9 cellular contexts compared by ENCODE assay signal in the genomic region with DNA sequence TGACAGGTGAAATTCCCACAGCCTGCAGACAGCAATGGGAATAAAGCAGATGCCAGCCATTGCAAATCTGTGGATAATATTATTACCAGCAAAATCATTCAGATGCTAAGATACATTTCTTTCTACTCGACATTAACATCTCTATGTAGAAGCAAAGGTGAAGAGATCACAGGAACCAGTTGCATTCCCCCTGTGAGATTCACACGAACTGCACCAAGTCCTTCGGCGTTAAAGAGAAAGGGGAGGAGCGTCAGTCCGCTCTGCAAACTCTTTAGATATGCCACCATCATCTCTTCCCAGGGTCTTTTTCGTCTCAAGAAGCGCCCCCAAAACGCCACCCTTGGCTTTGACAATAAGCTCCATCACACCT. TPM values are rescaled to one million over a fixed set of nuclear protein-coding genes. Genes with fewer than 3 reads are reported as not detected.
A peak's percentile ranks its signal among the peaks of the same experiment; 100 is the strongest.
DNase-seq lines count a peak whose midpoint lies in the region; ATAC-seq and TF ChIP-seq lines count a peak whose summit lies in the region.
"Had no signal": no experiment of that assay in that cellular context is flagged by ENCODE, and none has a peak within 500 bp of the region (broad histone marks: within the 10 kb centered on the region; RNA-seq: fewer than 3 reads in every experiment).

No MANE protein-coding gene starts in this region.

- H3K4me3 Mint-ChIP-seq in immature natural killer cell, result peak overlapping the region; percentile 37 to 76 (median 48)

- peaks cover 0 to 14% (median under 1%) of the 10 kb centered on the region in 6 donors for H3K9me3 Mint-ChIP-seq in immature natural killer cell

- H3K27me3 ChIP-seq in BE2C, result peaks cover 96% of the 10 kb centered on the region

- H3K36me3 Mint-ChIP-seq in immature natural killer cell, result no peaks in the 10 kb centered on the region

- peak; percentile 5 for DNase-seq in SK-MEL-5 (ENCODE audit: low read depth, low spot score)
- no peak for DNase-seq in immature natural killer cell
- no peak for DNase-seq in NCI-H187 (lab: John Stamatoyannopoulos, UW)
- no peak for DNase-seq in NCI-H345 treated with DMSO at 0.1 percent for 48 hours (lab: John Stamatoyannopoulos, UW; ENCODE audit: unreplicated experiment)
- DNase-seq in BE2C, result no peak

- in situ Hi-C loops in SK-MEL-5 (cut with HindIII; ENCODE audit: low pct_unique_long_range_greater_than_20kb, low sequenced_read_pairs), result no loop called here

- H3K27me3 Mint-ChIP-seq in immature natural killer cell (ENCODE audit: low read depth in 3 of 3), result peaks cover 34 to 50% (median 42%) of the 10 kb centered on the region in 3 donors

- peak overlapping the region; percentile 51; the same call in 1 of the 2 replicates for H3K9ac ChIP-seq in ES-I3 (ENCODE audit: low read depth, low read length)

- H3K4me1 Mint-ChIP-seq in immature natural killer cell, result peaks cover 40 to 66% of the 10 kb centered on the region in 2 donors

- H3K9me3 ChIP-seq in ES-I3 (ENCODE audit: control insufficient read depth, insufficient read depth, low read length) (no peaks in the 10 kb centered on the region), BE2C (no peaks in the 10 kb centered on the region)

- TF ChIP-seq CTCF in BE2C (IDR thresholded peaks at IDR 0.05; ENCODE audit: low read depth, low read length), result no peak

- ATAC-seq in GM19351 (IDR thresholded peaks at IDR 0.05; ENCODE audit: unreplicated experiment) (peak; percentile 18), HG02884 (IDR thresholded peaks at IDR 0.05; ENCODE audit: unreplicated experiment) (no peak)

- no peak overlapping the region for H3K4me3 ChIP-seq in BE2C (ENCODE audit: low read depth, low read length)

- H3K36me3 ChIP-seq in ES-I3 (ENCODE audit: insufficient read depth, low read length), result no peaks in the 10 kb centered on the region
- no peaks in the 10 kb centered on the region for H3K36me3 ChIP-seq in BE2C

- H3K4me1 ChIP-seq in ES-I3 (ENCODE audit: insufficient read depth, low read length) (peaks cover 6% of the 10 kb centered on the region; the same call in 1 of the 2 replicates), BE2C (no peaks in the 10 kb centered on the region; the same call in 1 of the 2 replicates)

- no peak overlapping the region for H3K27ac Mint-ChIP-seq in immature natural killer cell

RNA-seq across cellular contexts. Expression of a gene that starts 1.9 kb away (rescaled TPM):
- total RNA-seq in SK-MEL-5 (2014; rRNA removed; shearing (Covaris generic)), result 0.67 and 0.69 TPM in 2 replicates
- polyA plus RNA-seq in SK-MEL-5 (2015; cell fraction: cytosol; rRNA removed), result 1.3 and 1.6 TPM in 2 replicates
- 0.53 and 1.4 TPM in 2 replicates for polyA plus RNA-seq in SK-MEL-5 (2015; cell fraction: nucleus; rRNA removed)
- polyA plus RNA-seq in immature natural killer cell, result not detected
- not detected for polyA plus RNA-seq in BE2C (2012; ENCODE audit: insufficient read depth, insufficient read length, low read depth)
- total RNA-seq: epithelial cell of proximal tubule had no signal
